In the genomic region with DNA sequence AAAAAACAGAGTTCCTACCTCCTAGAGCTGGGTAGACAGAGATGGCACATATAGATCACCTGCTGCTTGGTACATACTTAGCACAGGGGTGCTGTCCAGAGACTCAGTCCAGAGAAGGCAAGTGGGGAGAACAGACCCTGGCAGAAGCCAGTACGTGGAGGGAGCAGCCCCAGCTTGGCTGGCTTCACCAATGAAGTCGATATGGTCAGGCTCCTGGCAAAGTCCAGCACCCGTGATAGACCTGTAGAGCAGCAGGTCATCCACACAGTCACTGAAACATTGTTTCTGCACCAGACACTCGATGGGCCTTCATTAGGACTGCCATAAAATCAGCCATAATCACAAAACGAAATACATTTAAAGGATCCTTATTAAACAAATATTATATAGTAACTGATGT, we compare ENCODE assay signal across 2 cellular contexts.
TF ChIP-seq lines count a peak whose summit lies in the region.

No MANE protein-coding gene starts in this region.

TF ChIP-seq in GM23338, 12 proteins besides CTCF, POLR2A, EP300 and RAD21 (continued from another document):
- TF ChIP-seq, protein P1, sequence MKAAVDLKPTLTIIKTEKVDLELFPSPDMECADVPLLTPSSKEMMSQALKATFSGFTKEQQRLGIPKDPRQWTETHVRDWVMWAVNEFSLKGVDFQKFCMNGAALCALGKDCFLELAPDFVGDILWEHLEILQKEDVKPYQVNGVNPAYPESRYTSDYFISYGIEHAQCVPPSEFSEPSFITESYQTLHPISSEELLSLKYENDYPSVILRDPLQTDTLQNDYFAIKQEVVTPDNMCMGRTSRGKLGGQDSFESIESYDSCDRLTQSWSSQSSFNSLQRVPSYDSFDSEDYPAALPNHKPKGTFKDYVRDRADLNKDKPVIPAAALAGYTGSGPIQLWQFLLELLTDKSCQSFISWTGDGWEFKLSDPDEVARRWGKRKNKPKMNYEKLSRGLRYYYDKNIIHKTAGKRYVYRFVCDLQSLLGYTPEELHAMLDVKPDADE (IDR thresholded peaks at IDR 0.05): no peak
- TF ChIP-seq JUNB (IDR thresholded peaks at IDR 0.05; ENCODE audit: unreplicated experiment): no peak
- TF ChIP-seq ZNF331 (CRISPR knock-in tag; IDR thresholded peaks at IDR 0.05; ENCODE audit: low read depth): no peak
- TF ChIP-seq EZH2 (IDR thresholded peaks at IDR 0.05; ENCODE audit: low read depth, unreplicated experiment): no peak
- TF ChIP-seq, protein P2, sequence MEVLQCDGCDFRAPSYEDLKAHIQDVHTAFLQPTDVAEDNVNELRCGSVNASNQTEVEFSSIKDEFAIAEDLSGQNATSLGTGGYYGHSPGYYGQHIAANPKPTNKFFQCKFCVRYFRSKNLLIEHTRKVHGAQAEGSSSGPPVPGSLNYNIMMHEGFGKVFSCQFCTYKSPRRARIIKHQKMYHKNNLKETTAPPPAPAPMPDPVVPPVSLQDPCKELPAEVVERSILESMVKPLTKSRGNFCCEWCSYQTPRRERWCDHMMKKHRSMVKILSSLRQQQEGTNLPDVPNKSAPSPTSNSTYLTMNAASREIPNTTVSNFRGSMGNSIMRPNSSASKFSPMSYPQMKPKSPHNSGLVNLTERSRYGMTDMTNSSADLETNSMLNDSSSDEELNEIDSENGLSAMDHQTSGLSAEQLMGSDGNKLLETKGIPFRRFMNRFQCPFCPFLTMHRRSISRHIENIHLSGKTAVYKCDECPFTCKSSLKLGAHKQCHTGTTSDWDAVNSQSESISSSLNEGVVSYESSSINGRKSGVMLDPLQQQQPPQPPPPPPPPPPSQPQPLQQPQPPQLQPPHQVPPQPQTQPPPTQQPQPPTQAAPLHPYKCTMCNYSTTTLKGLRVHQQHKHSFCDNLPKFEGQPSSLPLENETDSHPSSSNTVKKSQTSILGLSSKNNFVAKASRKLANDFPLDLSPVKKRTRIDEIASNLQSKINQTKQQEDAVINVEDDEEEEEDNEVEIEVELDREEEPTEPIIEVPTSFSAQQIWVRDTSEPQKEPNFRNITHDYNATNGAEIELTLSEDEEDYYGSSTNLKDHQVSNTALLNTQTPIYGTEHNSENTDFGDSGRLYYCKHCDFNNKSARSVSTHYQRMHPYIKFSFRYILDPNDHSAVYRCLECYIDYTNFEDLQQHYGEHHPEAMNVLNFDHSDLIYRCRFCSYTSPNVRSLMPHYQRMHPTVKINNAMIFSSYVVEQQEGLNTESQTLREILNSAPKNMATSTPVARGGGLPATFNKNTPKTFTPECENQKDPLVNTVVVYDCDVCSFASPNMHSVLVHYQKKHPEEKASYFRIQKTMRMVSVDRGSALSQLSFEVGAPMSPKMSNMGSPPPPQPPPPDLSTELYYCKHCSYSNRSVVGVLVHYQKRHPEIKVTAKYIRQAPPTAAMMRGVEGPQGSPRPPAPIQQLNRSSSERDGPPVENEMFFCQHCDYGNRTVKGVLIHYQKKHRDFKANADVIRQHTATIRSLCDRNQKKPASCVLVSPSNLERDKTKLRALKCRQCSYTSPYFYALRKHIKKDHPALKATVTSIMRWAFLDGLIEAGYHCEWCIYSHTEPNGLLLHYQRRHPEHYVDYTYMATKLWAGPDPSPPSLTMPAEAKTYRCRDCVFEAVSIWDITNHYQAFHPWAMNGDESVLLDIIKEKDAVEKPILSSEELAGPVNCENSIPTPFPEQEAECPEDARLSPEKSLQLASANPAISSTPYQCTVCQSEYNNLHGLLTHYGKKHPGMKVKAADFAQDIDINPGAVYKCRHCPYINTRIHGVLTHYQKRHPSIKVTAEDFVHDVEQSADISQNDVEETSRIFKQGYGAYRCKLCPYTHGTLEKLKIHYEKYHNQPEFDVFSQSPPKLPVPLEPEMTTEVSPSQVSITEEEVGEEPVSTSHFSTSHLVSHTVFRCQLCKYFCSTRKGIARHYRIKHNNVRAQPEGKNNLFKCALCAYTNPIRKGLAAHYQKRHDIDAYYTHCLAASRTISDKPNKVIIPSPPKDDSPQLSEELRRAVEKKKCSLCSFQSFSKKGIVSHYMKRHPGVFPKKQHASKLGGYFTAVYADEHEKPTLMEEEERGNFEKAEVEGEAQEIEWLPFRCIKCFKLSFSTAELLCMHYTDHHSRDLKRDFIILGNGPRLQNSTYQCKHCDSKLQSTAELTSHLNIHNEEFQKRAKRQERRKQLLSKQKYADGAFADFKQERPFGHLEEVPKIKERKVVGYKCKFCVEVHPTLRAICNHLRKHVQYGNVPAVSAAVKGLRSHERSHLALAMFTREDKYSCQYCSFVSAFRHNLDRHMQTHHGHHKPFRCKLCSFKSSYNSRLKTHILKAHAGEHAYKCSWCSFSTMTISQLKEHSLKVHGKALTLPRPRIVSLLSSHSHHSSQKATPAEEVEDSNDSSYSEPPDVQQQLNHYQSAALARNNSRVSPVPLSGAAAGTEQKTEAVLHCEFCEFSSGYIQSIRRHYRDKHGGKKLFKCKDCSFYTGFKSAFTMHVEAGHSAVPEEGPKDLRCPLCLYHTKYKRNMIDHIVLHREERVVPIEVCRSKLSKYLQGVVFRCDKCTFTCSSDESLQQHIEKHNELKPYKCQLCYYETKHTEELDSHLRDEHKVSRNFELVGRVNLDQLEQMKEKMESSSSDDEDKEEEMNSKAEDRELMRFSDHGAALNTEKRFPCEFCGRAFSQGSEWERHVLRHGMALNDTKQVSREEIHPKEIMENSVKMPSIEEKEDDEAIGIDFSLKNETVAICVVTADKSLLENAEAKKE (CRISPR knock-in tag; IDR thresholded peaks at IDR 0.05): no peak
- TF ChIP-seq, protein P3, sequence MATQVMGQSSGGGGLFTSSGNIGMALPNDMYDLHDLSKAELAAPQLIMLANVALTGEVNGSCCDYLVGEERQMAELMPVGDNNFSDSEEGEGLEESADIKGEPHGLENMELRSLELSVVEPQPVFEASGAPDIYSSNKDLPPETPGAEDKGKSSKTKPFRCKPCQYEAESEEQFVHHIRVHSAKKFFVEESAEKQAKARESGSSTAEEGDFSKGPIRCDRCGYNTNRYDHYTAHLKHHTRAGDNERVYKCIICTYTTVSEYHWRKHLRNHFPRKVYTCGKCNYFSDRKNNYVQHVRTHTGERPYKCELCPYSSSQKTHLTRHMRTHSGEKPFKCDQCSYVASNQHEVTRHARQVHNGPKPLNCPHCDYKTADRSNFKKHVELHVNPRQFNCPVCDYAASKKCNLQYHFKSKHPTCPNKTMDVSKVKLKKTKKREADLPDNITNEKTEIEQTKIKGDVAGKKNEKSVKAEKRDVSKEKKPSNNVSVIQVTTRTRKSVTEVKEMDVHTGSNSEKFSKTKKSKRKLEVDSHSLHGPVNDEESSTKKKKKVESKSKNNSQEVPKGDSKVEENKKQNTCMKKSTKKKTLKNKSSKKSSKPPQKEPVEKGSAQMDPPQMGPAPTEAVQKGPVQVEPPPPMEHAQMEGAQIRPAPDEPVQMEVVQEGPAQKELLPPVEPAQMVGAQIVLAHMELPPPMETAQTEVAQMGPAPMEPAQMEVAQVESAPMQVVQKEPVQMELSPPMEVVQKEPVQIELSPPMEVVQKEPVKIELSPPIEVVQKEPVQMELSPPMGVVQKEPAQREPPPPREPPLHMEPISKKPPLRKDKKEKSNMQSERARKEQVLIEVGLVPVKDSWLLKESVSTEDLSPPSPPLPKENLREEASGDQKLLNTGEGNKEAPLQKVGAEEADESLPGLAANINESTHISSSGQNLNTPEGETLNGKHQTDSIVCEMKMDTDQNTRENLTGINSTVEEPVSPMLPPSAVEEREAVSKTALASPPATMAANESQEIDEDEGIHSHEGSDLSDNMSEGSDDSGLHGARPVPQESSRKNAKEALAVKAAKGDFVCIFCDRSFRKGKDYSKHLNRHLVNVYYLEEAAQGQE (IDR thresholded peaks at IDR 0.05; ENCODE audit: unreplicated experiment): no peak
- no peak for TF ChIP-seq EZH2phosphoT487 (IDR thresholded peaks at IDR 0.05; ENCODE audit: unreplicated experiment)
- no peak for TF ChIP-seq POLR2AphosphoS5 (IDR thresholded peaks at IDR 0.05; ENCODE audit: low read depth)
- no peak for TF ChIP-seq NANOG (IDR thresholded peaks at IDR 0.05; ENCODE audit: borderline replicate concordance)
- no peak for TF ChIP-seq CREB1 (CRISPR knock-in tag; IDR thresholded peaks at IDR 0.05; ENCODE audit: low read depth)

TF ChIP-seq in IMR-90, 13 proteins besides CTCF, POLR2A, EP300 and RAD21 (continued from another document):
- TF ChIP-seq, protein P4, sequence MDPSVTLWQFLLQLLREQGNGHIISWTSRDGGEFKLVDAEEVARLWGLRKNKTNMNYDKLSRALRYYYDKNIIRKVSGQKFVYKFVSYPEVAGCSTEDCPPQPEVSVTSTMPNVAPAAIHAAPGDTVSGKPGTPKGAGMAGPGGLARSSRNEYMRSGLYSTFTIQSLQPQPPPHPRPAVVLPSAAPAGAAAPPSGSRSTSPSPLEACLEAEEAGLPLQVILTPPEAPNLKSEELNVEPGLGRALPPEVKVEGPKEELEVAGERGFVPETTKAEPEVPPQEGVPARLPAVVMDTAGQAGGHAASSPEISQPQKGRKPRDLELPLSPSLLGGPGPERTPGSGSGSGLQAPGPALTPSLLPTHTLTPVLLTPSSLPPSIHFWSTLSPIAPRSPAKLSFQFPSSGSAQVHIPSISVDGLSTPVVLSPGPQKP (IDR thresholded peaks at IDR 0.05; ENCODE audit: borderline replicate concordance, low read depth, low read length): no peak
- no peak for TF ChIP-seq MXI1 (IDR thresholded peaks at IDR 0.05; ENCODE audit: borderline replicate concordance, low read depth, low read length)
- no peak for TF ChIP-seq CEBPB (IDR thresholded peaks at IDR 0.05; ENCODE audit: low read depth, low read length)
